Comparison of ENCODE assay signal across 2 cellular contexts in genomic region chr14:24837280-24838046, GRCh38.
TF ChIP-seq lines count a peak whose summit lies in the region.

No MANE protein-coding gene starts in this region.

TF ChIP-seq in GM12878, 131 proteins besides CTCF, POLR2A, EP300 and RAD21:
- TF ChIP-seq LARP7 (IDR thresholded peaks at IDR 0.05), result no peak
- TF ChIP-seq SKIL (IDR thresholded peaks at IDR 0.05; ENCODE audit: low read depth, poor library complexity, severe bottlenecking), result no peak
- no peak for TF ChIP-seq KAT2A (conservative IDR thresholded peaks at IDR 0.05; ENCODE audit: control insufficient read depth, low read depth, low read length)
- TF ChIP-seq CBX5 (IDR thresholded peaks at IDR 0.05; ENCODE audit: low read depth), result no peak
- no peak for TF ChIP-seq ZNF622 (IDR thresholded peaks at IDR 0.05)
- TF ChIP-seq RBBP5 (conservative IDR thresholded peaks at IDR 0.05), result no peak
- TF ChIP-seq CBX3 (IDR thresholded peaks at IDR 0.05; ENCODE audit: borderline replicate concordance, low read depth), result no peak
- no peak for TF ChIP-seq SMARCA5 (IDR thresholded peaks at IDR 0.05)
- no peak for TF ChIP-seq POLR2AphosphoS5 (IDR thresholded peaks at IDR 0.05; ENCODE audit: low read length)

TF ChIP-seq in HepG2, 621 proteins besides CTCF, POLR2A, EP300 and RAD21 (continues in another document):
- no peak for TF ChIP-seq ZBTB4 (CRISPR knock-in tag; IDR thresholded peaks at IDR 0.05; ENCODE audit: borderline replicate concordance)
- TF ChIP-seq MXD3 (CRISPR knock-in tag; IDR thresholded peaks at IDR 0.05), result no peak
- no peak for TF ChIP-seq SP1 (IDR thresholded peaks at IDR 0.05)
- TF ChIP-seq SP1 (CRISPR knock-in tag; IDR thresholded peaks at IDR 0.05), result no peak
- no peak for TF ChIP-seq SKI (IDR thresholded peaks at IDR 0.05; ENCODE audit: partially characterized antibody)
- TF ChIP-seq NFKBIZ (CRISPR knock-in tag; IDR thresholded peaks at IDR 0.05), result no peak
- no peak for TF ChIP-seq ZFP62 (CRISPR knock-in tag; IDR thresholded peaks at IDR 0.05)
- TF ChIP-seq E2F5 (CRISPR knock-in tag; conservative IDR thresholded peaks at IDR 0.05), result no peak
- no peak for TF ChIP-seq PHF20 (CRISPR knock-in tag; IDR thresholded peaks at IDR 0.05)
- TF ChIP-seq PHF21A (CRISPR knock-in tag; IDR thresholded peaks at IDR 0.05), result no peak
- no peak for TF ChIP-seq ZNF460 (CRISPR knock-in tag; IDR thresholded peaks at IDR 0.05; ENCODE audit: borderline replicate concordance)
- no peak for TF ChIP-seq GATAD1 (CRISPR knock-in tag; IDR thresholded peaks at IDR 0.05)
- no peak for TF ChIP-seq SIN3A (IDR thresholded peaks at IDR 0.05; ENCODE audit: borderline replicate concordance, low read depth, low read length)
- TF ChIP-seq ZNF264 (CRISPR knock-in tag; IDR thresholded peaks at IDR 0.05), result peak; percentile 35; the same call in 1 of the 2 replicates
- TF ChIP-seq HNRNPUL1 (IDR thresholded peaks at IDR 0.05; ENCODE audit: low read depth, low read length), result no peak
- TF ChIP-seq ZNF550 (CRISPR knock-in tag; IDR thresholded peaks at IDR 0.05; ENCODE audit: borderline replicate concordance), result no peak
- no peak for TF ChIP-seq PAWR (CRISPR knock-in tag; IDR thresholded peaks at IDR 0.05; ENCODE audit: borderline replicate concordance)
- TF ChIP-seq SMYD3 (CRISPR knock-in tag; IDR thresholded peaks at IDR 0.05), result no peak
- TF ChIP-seq RORA (CRISPR knock-in tag; IDR thresholded peaks at IDR 0.05), result no peak
- TF ChIP-seq ZNF282 (IDR thresholded peaks at IDR 0.05; ENCODE audit: partially characterized antibody), result no peak
- TF ChIP-seq RARA (CRISPR knock-in tag; IDR thresholded peaks at IDR 0.05), result no peak
- no peak for TF ChIP-seq TP53 (CRISPR knock-in tag; conservative IDR thresholded peaks at IDR 0.05)
- no peak for TF ChIP-seq TOPORS (CRISPR knock-in tag; IDR thresholded peaks at IDR 0.05)
- TF ChIP-seq ZNF639 (CRISPR knock-in tag; conservative IDR thresholded peaks at IDR 0.05), result no peak
- TF ChIP-seq SOX6 (IDR thresholded peaks at IDR 0.05), result no peak
- TF ChIP-seq SOX6 (CRISPR knock-in tag; IDR thresholded peaks at IDR 0.05), result no peak
- TF ChIP-seq PPARG (CRISPR knock-in tag; conservative IDR thresholded peaks at IDR 0.05), result no peak
- no peak; the same call in 1 of the 2 replicates for TF ChIP-seq KMT2A (CRISPR knock-in tag; IDR thresholded peaks at IDR 0.05)
- TF ChIP-seq KDM6A (CRISPR knock-in tag; IDR thresholded peaks at IDR 0.05; ENCODE audit: low read depth), result no peak
- TF ChIP-seq RFX3 (CRISPR knock-in tag; IDR thresholded peaks at IDR 0.05), result no peak
- no peak for TF ChIP-seq ZNF574 (CRISPR knock-in tag; IDR thresholded peaks at IDR 0.05)
- TF ChIP-seq ZMYM3 (CRISPR knock-in tag; IDR thresholded peaks at IDR 0.05), result no peak
- 0 out of 2 replicates have a peak, but pooled peaks have one; percentile 5 for TF ChIP-seq POGK (CRISPR knock-in tag; conservative IDR thresholded peaks at IDR 0.05)
- no peak for TF ChIP-seq PBX3 (CRISPR knock-in tag; IDR thresholded peaks at IDR 0.05; ENCODE audit: borderline replicate concordance)
- no peak; the same call in 1 of the 2 replicates for TF ChIP-seq ZFY (CRISPR knock-in tag; IDR thresholded peaks at IDR 0.05)
- TF ChIP-seq AGO1 (IDR thresholded peaks at IDR 0.05; ENCODE audit: low read depth, low read length, poor library complexity, severe bottlenecking), result no peak
- TF ChIP-seq HINFP (CRISPR knock-in tag; IDR thresholded peaks at IDR 0.05; ENCODE audit: low read depth), result no peak
- no peak for TF ChIP-seq ZNF720 (CRISPR knock-in tag; IDR thresholded peaks at IDR 0.05)
- TF ChIP-seq ZNF687 (CRISPR knock-in tag; IDR thresholded peaks at IDR 0.05), result no peak
- TF ChIP-seq THAP11 (CRISPR knock-in tag; IDR thresholded peaks at IDR 0.05), result 0 out of 2 replicates have a peak, but pooled peaks have one; percentile 0
